In genomic region chr15:60649845-60650548, GRCh38 we compare ENCODE assay signal across 8 cellular contexts.
A peak's percentile ranks its signal among the peaks of the same experiment; 100 is the strongest.
DNase-seq lines count a peak whose midpoint lies in the region; ATAC-seq and TF ChIP-seq lines count a peak whose summit lies in the region.

No MANE protein-coding gene starts in this region.

- no peak for TF ChIP-seq POLR2A in stomach (IDR thresholded peaks at IDR 0.05)

- 49 to 62% (median 54%) methylated on average over 10 of the region's 10 CpGs for WGBS in stomach, 5 donors

- peak overlapping the region in 2 of 5 donors; percentile 12 to 64 for H3K27ac ChIP-seq in stomach
- no peak overlapping the region for H3K27ac ChIP-seq in colonic mucosa

- H3K9me3 ChIP-seq in mucosa of descending colon, result no peaks in the 10 kb centered on the region
- no peaks in the 10 kb centered on the region for H3K9me3 ChIP-seq in stomach
- no peaks in the 10 kb centered on the region for H3K9me3 ChIP-seq in colonic mucosa

- DNase-seq in GM10266 (ENCODE audit: extremely low spot score), result peak; percentile 38
- peak; percentile 20 for DNase-seq in activated CD8-positive, alpha-beta memory T cell treated with anti-CD3 and anti-CD28 coated beads, Interleukin-2, amount 50 U/mL, for 24 hours (ENCODE audit: extremely low read depth)
- DNase-seq in mucosa of descending colon, result no peak
- DNase-seq in stomach, result no peak
- DNase-seq in colonic mucosa, result no peak

- no peak for TF ChIP-seq EP300 in stomach (IDR thresholded peaks at IDR 0.05)

- no peak overlapping the region for H3K9ac ChIP-seq in colonic mucosa (ENCODE audit: low read depth in 2 of 2, low read length in 2 of 2)

- intact Hi-C loops in mucosa of descending colon (cut with DNase I, micrococcal nuclease) (no loop called here), stomach (cut with DNase I; ENCODE audit: low total_unique reads) (no loop called here), colonic mucosa (cut with DNase I) (no loop called here)

- ATAC-seq in HG02884 (IDR thresholded peaks at IDR 0.05; ENCODE audit: unreplicated experiment) (peak; percentile 62), mucosa of descending colon (peak; percentile 65), GM21360 (IDR thresholded peaks at IDR 0.05; ENCODE audit: unreplicated experiment) (no peak), HG03521 (IDR thresholded peaks at IDR 0.05; ENCODE audit: unreplicated experiment) (no peak)

- H3K27me3 ChIP-seq in stomach, result no peaks in the 10 kb centered on the region
- H3K27me3 ChIP-seq in colonic mucosa, result no peaks in the 10 kb centered on the region

- TF ChIP-seq CTCF in GM10266 (IDR thresholded peaks at IDR 0.05; ENCODE audit: control insufficient read depth, insufficient read depth, low read depth, missing control alignments) (peak; percentile 38), mucosa of descending colon (IDR thresholded peaks at IDR 0.05) (no peak), stomach (IDR thresholded peaks at IDR 0.05) (no peak), colonic mucosa (IDR thresholded peaks at IDR 0.05) (no peak)

- H3K4me1 ChIP-seq in mucosa of descending colon (ENCODE audit: low read depth), result no peaks in the 10 kb centered on the region
- H3K4me1 ChIP-seq in stomach, result peaks cover 0 to 16% (median 8%) of the 10 kb centered on the region in 4 donors
- no peaks in the 10 kb centered on the region for H3K4me1 ChIP-seq in colonic mucosa

- no peak overlapping the region for H3K4me3 ChIP-seq in mucosa of descending colon
- H3K4me3 ChIP-seq in stomach, result no peak overlapping the region
- H3K4me3 ChIP-seq in colonic mucosa, result no peak overlapping the region

- H3K36me3 ChIP-seq in mucosa of descending colon (ENCODE audit: low read depth) (no peaks in the 10 kb centered on the region), stomach (no peaks in the 10 kb centered on the region), colonic mucosa (no peaks in the 10 kb centered on the region)

Comparison
In these comparisons a context has a peak if more than half of its experiments do, and no peak if none do; other contexts are left out.
1. DNase-seq: peak in GM10266 (single experiment) and activated CD8-positive, alpha-beta memory T cell treated with anti-CD3 and anti-CD28 coated beads, Interleukin-2, amount 50 U/mL, for 24 hours (single experiment); none in mucosa of descending colon (0 of 3), stomach (single experiment) and colonic mucosa (single experiment).
2. ATAC-seq: peak in HG02884 (single experiment) and mucosa of descending colon (single experiment); none in GM21360 (single experiment) and HG03521 (single experiment).